8 cellular contexts compared by ENCODE assay signal in the genomic region with DNA sequence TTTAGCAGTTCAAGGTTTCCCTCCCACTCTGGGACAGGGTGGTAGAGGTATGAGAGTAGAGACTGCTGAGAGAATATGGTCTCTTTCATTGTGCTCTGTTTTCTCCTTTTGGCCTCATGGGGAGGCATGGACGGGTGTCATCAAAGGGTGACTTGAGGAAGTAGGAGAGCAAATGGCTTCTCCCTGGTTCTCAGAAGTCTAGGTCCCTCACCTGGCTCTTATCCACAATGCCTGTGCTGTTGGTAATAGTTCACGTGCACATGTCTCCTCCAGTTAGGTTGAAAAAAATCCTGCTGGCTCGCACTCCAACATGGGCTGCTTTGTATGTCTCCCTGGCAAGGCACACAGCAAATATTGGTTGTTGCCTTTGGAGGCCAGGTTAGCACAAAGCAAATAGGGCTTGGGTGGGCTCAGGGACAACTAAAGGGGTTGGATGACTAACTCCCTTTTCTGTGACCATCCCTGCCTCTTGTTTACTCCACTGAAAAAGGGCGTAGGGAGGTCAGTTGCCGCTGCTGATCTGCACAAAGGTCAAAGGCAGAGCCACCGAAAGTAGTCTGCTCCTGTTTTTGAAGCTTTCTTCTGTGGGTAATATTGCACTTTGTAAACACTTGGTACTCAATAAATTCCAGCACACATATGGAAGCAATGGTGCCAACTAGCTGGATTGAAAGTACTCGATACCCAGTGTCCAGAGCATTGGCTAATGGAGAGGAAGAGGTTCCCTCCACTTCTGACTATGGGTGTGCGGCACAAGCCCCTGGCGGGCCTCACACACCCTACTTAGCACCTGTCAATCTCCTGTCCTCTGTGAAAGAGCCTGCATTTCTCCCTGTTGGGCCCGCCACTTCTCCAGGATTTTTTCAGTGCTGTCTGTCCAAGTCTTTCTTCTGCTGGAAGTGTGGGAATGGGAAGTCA.
DNase-seq lines count a peak whose midpoint lies in the region; ATAC-seq and TF ChIP-seq lines count a peak whose summit lies in the region.

No MANE protein-coding gene starts in this region.

- H3K4me3 Mint-ChIP-seq in activated CD8-positive, alpha-beta T cell treated with anti-CD3 and anti-CD28 coated beads for 36 hours, result no peak overlapping the region
- H3K4me3 Mint-ChIP-seq in activated CD8-positive, alpha-beta T cell treated with anti-CD3 and anti-CD28 coated beads, Interleukin-2, amount 10 ng/mL, durations not matched to agents 7 days and 5 days, result no peak overlapping the region

- no peaks in the 10 kb centered on the region for H3K36me3 Mint-ChIP-seq in activated CD8-positive, alpha-beta T cell treated with anti-CD3 and anti-CD28 coated beads for 36 hours (ENCODE audit: low read depth)
- no peaks in the 10 kb centered on the region for H3K36me3 Mint-ChIP-seq in activated CD8-positive, alpha-beta T cell treated with anti-CD3 and anti-CD28 coated beads, Interleukin-2, amount 10 ng/mL, durations not matched to agents 7 days and 5 days (ENCODE audit: low read depth)

- H3K27ac Mint-ChIP-seq in activated CD8-positive, alpha-beta T cell treated with anti-CD3 and anti-CD28 coated beads for 36 hours, result peak overlapping the region; percentile 64
- no peak overlapping the region for H3K27ac Mint-ChIP-seq in activated CD8-positive, alpha-beta T cell treated with anti-CD3 and anti-CD28 coated beads, Interleukin-2, amount 10 ng/mL, durations not matched to agents 7 days and 5 days

- no peaks in the 10 kb centered on the region for H3K27me3 Mint-ChIP-seq in activated CD8-positive, alpha-beta T cell treated with anti-CD3 and anti-CD28 coated beads for 36 hours
- no peaks in the 10 kb centered on the region for H3K27me3 Mint-ChIP-seq in activated CD8-positive, alpha-beta T cell treated with anti-CD3 and anti-CD28 coated beads, Interleukin-2, amount 10 ng/mL, durations not matched to agents 7 days and 5 days (ENCODE audit: low read depth)

- H3K27me3 ChIP-seq in right cardiac atrium (ENCODE audit: control insufficient read depth, insufficient read depth) (no peaks in the 10 kb centered on the region), thoracic aorta (replicated peaks; ENCODE audit: insufficient read depth) (no peaks in the 10 kb centered on the region)

- H3K4me3 ChIP-seq in right cardiac atrium (ENCODE audit: low read length) (no peak overlapping the region), thoracic aorta (no peak overlapping the region), lower leg skin (ENCODE audit: low read depth, poor library complexity, severe bottlenecking) (no peak overlapping the region)

- H3K36me3 ChIP-seq in thoracic aorta, result no peaks in the 10 kb centered on the region

- TF ChIP-seq CTCF in activated CD8-positive, alpha-beta T cell treated with anti-CD3 and anti-CD28 coated beads for 36 hours (IDR thresholded peaks at IDR 0.05), result no peak
- TF ChIP-seq CTCF in RWPE1 (conservative IDR thresholded peaks at IDR 0.05; ENCODE audit: low read depth) (no peak), thoracic aorta (IDR thresholded peaks at IDR 0.05) (no peak), lower leg skin (IDR thresholded peaks at IDR 0.05) (peak in 1 of 3 donors; percentile 50)

- H3K4me1 ChIP-seq in right cardiac atrium (ENCODE audit: control insufficient read depth, insufficient read depth, low read length), result peaks cover 11% of the 10 kb centered on the region
- peaks cover 25 to 35% of the 10 kb centered on the region in 2 donors for H3K4me1 ChIP-seq in thoracic aorta (ENCODE audit: control insufficient read depth in 1 of 2, low read depth in 2 of 2)

- POLR2A ChIA-PET in activated CD8-positive, alpha-beta T cell treated with anti-CD3 and anti-CD28 coated beads for 36 hours (lab: Charles Lee), result no interaction called here
- POLR2A ChIA-PET in activated CD8-positive, alpha-beta T cell treated with anti-CD3 and anti-CD28 coated beads, Interleukin-2, amount 10 ng/mL, durations not matched to agents 7 days and 5 days (lab: Charles Lee), result no interaction called here
- POLR2A ChIA-PET in RWPE1 (lab: Yijun Ruan, JAX; ENCODE audit: low non-redundant PET), result no interaction called here

- H3K9me3 ChIP-seq in right cardiac atrium (ENCODE audit: control insufficient read depth, low read length), result no peaks in the 10 kb centered on the region
- no peaks in the 10 kb centered on the region for H3K9me3 ChIP-seq in thoracic aorta

- no peak for ATAC-seq in activated CD8-positive, alpha-beta T cell treated with anti-CD3 and anti-CD28 coated beads for 36 hours
- no peak for ATAC-seq in activated CD8-positive, alpha-beta T cell treated with anti-CD3 and anti-CD28 coated beads, Interleukin-2, amount 10 ng/mL, durations not matched to agents 7 days and 5 days
- ATAC-seq in right cardiac atrium (no peak), thoracic aorta (ENCODE audit: insufficient number of reproducible peaks, low FRiP score, low read depth) (no peak)

- WGBS in right cardiac atrium, result 89% methylated on average over 10 of the region's 10 CpGs
- 88 to 94% methylated on average over 10 of the region's 10 CpGs for WGBS in lower leg skin, 2 donors

- H3K9me3 Mint-ChIP-seq in activated CD8-positive, alpha-beta T cell treated with anti-CD3 and anti-CD28 coated beads for 36 hours, result peaks cover 1% of the 10 kb centered on the region
- peaks cover 5% of the 10 kb centered on the region for H3K9me3 Mint-ChIP-seq in activated CD8-positive, alpha-beta T cell treated with anti-CD3 and anti-CD28 coated beads, Interleukin-2, amount 10 ng/mL, durations not matched to agents 7 days and 5 days (ENCODE audit: insufficient read depth)

- TF ChIP-seq POLR2A in lower leg skin (IDR thresholded peaks at IDR 0.05), result no peak

- CTCF ChIA-PET in activated CD8-positive, alpha-beta T cell treated with anti-CD3 and anti-CD28 coated beads for 36 hours (lab: Charles Lee), result no interaction called here
- CTCF ChIA-PET in activated CD8-positive, alpha-beta T cell treated with anti-CD3 and anti-CD28 coated beads, Interleukin-2, amount 10 ng/mL, durations not matched to agents 7 days and 5 days (lab: Charles Lee), result no interaction called here
- CTCF ChIA-PET in RWPE1 (lab: Yijun Ruan, JAX), result no interaction called here

- peaks cover 26% of the 10 kb centered on the region for H3K4me1 Mint-ChIP-seq in activated CD8-positive, alpha-beta T cell treated with anti-CD3 and anti-CD28 coated beads for 36 hours (ENCODE audit: low read depth)
- H3K4me1 Mint-ChIP-seq in activated CD8-positive, alpha-beta T cell treated with anti-CD3 and anti-CD28 coated beads, Interleukin-2, amount 10 ng/mL, durations not matched to agents 7 days and 5 days (ENCODE audit: low read depth), result peaks cover 15% of the 10 kb centered on the region

- DNase-seq in activated CD8-positive, alpha-beta T cell treated with anti-CD3 and anti-CD28 coated beads for 36 hours, result no peak
- no peak for DNase-seq in activated CD8-positive, alpha-beta T cell treated with anti-CD3 and anti-CD28 coated beads, Interleukin-2, amount 10 ng/mL, durations not matched to agents 7 days and 5 days
- no peak for DNase-seq in RWPE1 (ENCODE audit: low spot score)
- DNase-seq in right cardiac atrium, result no peak
- DNase-seq in thoracic aorta (ENCODE audit: low spot score), result no peak
- DNase-seq in putamen (ENCODE audit: low spot score), result no peak
- DNase-seq in islet precursor cell, result no peak
- no peak for DNase-seq in lower leg skin (ENCODE audit: low spot score in 2 of 2)

- intact Hi-C loops in activated CD8-positive, alpha-beta T cell treated with anti-CD3 and anti-CD28 coated beads for 36 hours (cut with micrococcal nuclease), result no loop called here
- intact Hi-C loops in right cardiac atrium (cut with DNase I), result no loop called here
- intact Hi-C loops in lower leg skin (cut with DNase I; ENCODE audit: low total_unique reads), result no loop called here

- H3K27ac ChIP-seq in RWPE1 (peak overlapping the region; percentile 100), right cardiac atrium (ENCODE audit: low read length) (peak overlapping the region; percentile 42), thoracic aorta (peak overlapping the region; percentile 49 to 84)

Comparison
In these comparisons a context has a peak if more than half of its experiments do, and no peak if none do; other contexts are left out.
1. H3K27ac ChIP-seq: peak in every context shown above with its lines; median percentile 100 in RWPE1; 66 in thoracic aorta; 42 in right cardiac atrium.